ENCODE assay signal across 24 cellular contexts in the genomic region with DNA sequence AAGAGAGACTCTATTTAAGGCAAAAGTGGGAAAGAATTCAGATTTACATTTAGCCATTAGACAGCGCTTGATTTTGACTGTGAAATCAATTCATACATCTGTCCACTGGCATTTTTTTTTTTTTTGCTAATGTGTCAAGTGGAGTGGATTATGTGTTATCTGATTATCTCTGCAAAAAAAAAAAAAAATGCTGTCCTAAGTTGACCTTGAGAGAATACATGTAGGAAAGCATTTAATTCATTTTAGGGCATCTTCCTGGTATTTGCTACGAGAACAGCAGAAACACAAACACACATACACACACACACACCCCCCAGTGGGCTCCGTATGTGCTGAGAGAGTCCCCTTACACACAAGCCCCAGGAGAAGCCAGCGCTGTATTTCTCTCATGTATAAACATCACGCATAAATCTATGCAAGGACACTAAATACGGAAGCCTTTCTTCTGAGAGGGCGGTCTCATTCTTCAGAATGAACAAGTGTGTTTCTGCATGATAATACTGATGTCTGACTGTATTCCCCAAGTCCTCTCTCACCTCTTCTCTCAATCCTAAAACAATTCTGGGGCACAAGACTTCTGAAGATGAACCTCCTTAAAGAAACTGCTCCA.
"Had no signal": no experiment of that assay in that cellular context is flagged by ENCODE, and none has a peak within 500 bp of the region (broad histone marks: within the 10 kb centered on the region; RNA-seq: fewer than 3 reads in every experiment).

No MANE protein-coding gene starts in this region.

- H3K9me3 ChIP-seq: Peyer's patch, SJSA1 had no signal

- H3K36me3 ChIP-seq: brain microvascular endothelial cell, cardiac muscle cell, Peyer's patch, SJSA1 had no signal

- H3K4me3 ChIP-seq: cardiac muscle cell, Peyer's patch, SJSA1 had no signal

- H3K4me1 ChIP-seq: Peyer's patch, SJSA1 had no signal

- DNase-seq: activated CD4-positive, alpha-beta memory T cell treated with anti-CD3 and anti-CD28 coated beads, Interleukin-2, amount 10 ng/mL, durations not matched to agents 7 days and 5 days; activated CD4-positive, alpha-beta T cell treated with anti-CD3 and anti-CD28 coated beads for 36 hours; activated CD4-positive, alpha-beta T cell treated with anti-CD3 and anti-CD28 coated beads, Interleukin-2, amount 50 U/mL, for 1 hour; activated gamma-delta T cell; activated naive CD4-positive, alpha-beta T cell treated with anti-CD3 and anti-CD28 coated beads for 36 hours; activated T-cell treated with anti-CD3 and anti-CD28 coated beads for 4 hours; activated T-cell treated with anti-CD3 and anti-CD28 coated beads, Interleukin-2, amount 50 U/mL, for 48 hours; amygdala; brain microvascular endothelial cell; MM.1S; NCI-H1105; NCI-H1436; NCI-H1694 treated with DMSO at 0.1 percent for 48 hours; NCI-H2029 treated with DMSO at 0.1 percent for 48 hours; NCI-H345; NCI-H510A; NCI-H526 treated with DMSO at 0.1 percent for 48 hours; Peyer's patch; Right ventricle myocardium superior; T-helper 1 cell had no signal

- H3K27me3 ChIP-seq: brain microvascular endothelial cell, cardiac muscle cell, Peyer's patch, SJSA1 had no signal

- H3K27ac ChIP-seq: brain microvascular endothelial cell, Peyer's patch, RWPE1, SJSA1, VCaP had no signal
